ENCODE assay signal across 10 cellular contexts in the genomic region with DNA sequence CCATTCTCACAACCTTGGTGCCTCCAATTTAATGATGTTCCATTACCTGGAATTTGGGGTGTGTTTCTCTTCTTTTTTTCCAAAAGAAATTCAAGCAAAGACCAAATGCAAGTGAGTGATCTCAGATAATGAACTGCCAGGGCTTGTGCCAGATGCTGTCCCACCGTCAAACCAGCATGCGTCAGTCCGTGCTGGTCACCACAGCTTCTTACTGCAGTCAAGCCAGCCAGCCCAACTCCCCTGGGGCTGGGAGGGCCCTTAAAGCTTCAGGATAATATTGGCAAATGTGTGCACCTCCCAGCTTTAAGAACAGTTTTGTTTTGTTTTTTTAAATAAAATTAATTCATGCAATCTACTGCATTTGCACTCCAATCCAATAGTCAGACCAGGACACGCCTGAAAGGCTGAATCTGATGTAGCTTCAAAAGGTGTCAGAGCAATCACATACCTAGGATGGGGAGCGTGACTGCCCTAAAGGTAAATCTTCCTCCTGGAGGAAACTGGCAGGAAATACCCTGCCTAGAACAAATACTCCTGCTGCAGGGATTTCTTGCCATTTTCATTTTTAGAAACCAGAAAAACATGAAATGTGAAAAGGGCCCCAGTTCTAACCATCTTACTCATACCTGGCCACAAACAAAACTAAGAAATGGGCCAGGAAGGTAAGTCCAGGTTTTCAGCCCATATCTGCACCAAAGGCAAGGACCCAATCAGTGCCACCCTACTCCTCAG. TPM values are rescaled to one million over a fixed set of nuclear protein-coding genes. Genes with fewer than 3 reads are reported as not detected.
DNase-seq lines count a peak whose midpoint lies in the region; ATAC-seq and TF ChIP-seq lines count a peak whose summit lies in the region.
"Had no signal": no experiment of that assay in that cellular context is flagged by ENCODE, and none has a peak within 500 bp of the region (broad histone marks: within the 10 kb centered on the region; RNA-seq: fewer than 3 reads in every experiment).

No MANE protein-coding gene starts in this region.

- intact Hi-C loops in sciatic nerve (cut with DNase I): no loop called here

- no peaks in the 10 kb centered on the region for H3K27me3 Mint-ChIP-seq in glutamatergic neuron (ENCODE audit: unreplicated experiment)

- H3K9me3 Mint-ChIP-seq in glutamatergic neuron (ENCODE audit: unreplicated experiment): no peaks in the 10 kb centered on the region
- H3K9me3 Mint-ChIP-seq: activated T-helper 17 cell treated with anti-CD3 and anti-CD28 coated beads, Interleukin-2, amount 50 U/mL, for 72 hours had no signal

- peaks cover 30% of the 10 kb centered on the region for H3K4me1 Mint-ChIP-seq in glutamatergic neuron (ENCODE audit: low read depth, unreplicated experiment)
- H3K4me1 Mint-ChIP-seq: activated T-helper 17 cell treated with anti-CD3 and anti-CD28 coated beads, Interleukin-2, amount 50 U/mL, for 72 hours had no signal

- no peak for TF ChIP-seq CTCF in glutamatergic neuron (IDR thresholded peaks at IDR 0.05; ENCODE audit: partially characterized antibody, unreplicated experiment)

- H3K4me3 Mint-ChIP-seq in glutamatergic neuron (ENCODE audit: unreplicated experiment): peak overlapping the region; percentile 4
- H3K4me3 Mint-ChIP-seq: activated T-helper 17 cell treated with anti-CD3 and anti-CD28 coated beads, Interleukin-2, amount 50 U/mL, for 72 hours had no signal

- H3K27ac Mint-ChIP-seq in glutamatergic neuron (ENCODE audit: unreplicated experiment): peak overlapping the region; percentile 45
- H3K27ac Mint-ChIP-seq: activated T-helper 17 cell treated with anti-CD3 and anti-CD28 coated beads, Interleukin-2, amount 50 U/mL, for 72 hours had no signal

- DNase-seq in GM03348 (ENCODE audit: low spot score) (peak; percentile 48), RPMI7951 (ENCODE audit: low read depth) (peak; percentile 44), glutamatergic neuron (peak; percentile 54), sciatic nerve (ENCODE audit: low spot score) (no peak), NCI-H1105 treated with DMSO at 0.1 percent for 48 hours (lab: John Stamatoyannopoulos, UW) (no peak), NCI-H345 (lab: John Stamatoyannopoulos, UW) (no peak), NCI-H2107 (lab: John Stamatoyannopoulos, UW) (no peak)
- DNase-seq in stimulated activated CD4-positive, alpha-beta T cell treated with anti-CD3 and anti-CD28 coated beads, Interleukin-2, amount 100 ng/mL, for 24 hours: no peak
- DNase-seq: NCI-H510A had no signal

- H3K36me3 Mint-ChIP-seq in glutamatergic neuron (ENCODE audit: unreplicated experiment): no peaks in the 10 kb centered on the region

- peak; percentile 60 for ATAC-seq in sciatic nerve
- ATAC-seq: activated T-helper 17 cell treated with anti-CD3 and anti-CD28 coated beads, Interleukin-2, amount 50 U/mL, for 72 hours had no signal

RNA-seq across cellular contexts. Expression of a gene that starts 26.9 kb away (rescaled TPM):
- 93.2 and 101 TPM in 2 replicates for total RNA-seq in RPMI7951 (2014; rRNA removed; shearing (Covaris generic))
- total RNA-seq in glutamatergic neuron (ENCODE audit: unreplicated experiment): 79.9 TPM
- 93.5 TPM for total RNA-seq in sciatic nerve

Comparison
In these comparisons a context has a peak if more than half of its experiments do, and no peak if none do; other contexts are left out.
1. DNase-seq: peak in GM03348 (single experiment), RPMI7951 (single experiment) and glutamatergic neuron (single experiment); none in sciatic nerve (single experiment), stimulated activated CD4-positive, alpha-beta T cell treated with anti-CD3 and anti-CD28 coated beads, Interleukin-2, amount 100 ng/mL, for 24 hours (0 of 2), NCI-H1105 treated with DMSO at 0.1 percent for 48 hours (single experiment), NCI-H345 (single experiment) and NCI-H2107 (single experiment).